ENCODE assay signal across 12 cellular contexts in genomic region chr1:153616885-153617428, GRCh38. TPM values are rescaled to one million over a fixed set of nuclear protein-coding genes. Genes with fewer than 3 reads are reported as not detected.
DNase-seq lines count a peak whose midpoint lies in the region; ATAC-seq and TF ChIP-seq lines count a peak whose summit lies in the region.
"Had no signal": no experiment of that assay in that cellular context is flagged by ENCODE, and none has a peak within 500 bp of the region (broad histone marks: within the 10 kb centered on the region; RNA-seq: fewer than 3 reads in every experiment).

No MANE protein-coding gene starts in this region.

- peak overlapping the region; percentile 76 for H2BK12ac ChIP-seq in trophoblast cell (ENCODE audit: low read length)

- H3K4me1 Mint-ChIP-seq in naive thymus-derived CD8-positive, alpha-beta T cell = peaks cover 0 to 6% (median 0%) of the 10 kb centered on the region in 4 donors
- H3K4me1 Mint-ChIP-seq in effector memory CD8-positive, alpha-beta T cell (ENCODE audit: low read depth in 2 of 2) = no peaks in the 10 kb centered on the region

- peaks cover 12% of the 10 kb centered on the region for H3K36me3 ChIP-seq in OCI-LY3 (replicated peaks; ENCODE audit: low read depth, low read length)
- H3K36me3 ChIP-seq in trophoblast cell (ENCODE audit: control insufficient read depth in 1 of 2, insufficient read depth in 2 of 2, low read length in 2 of 2) = peaks cover 10 to 13% of the 10 kb centered on the region in 2 experiments

- peaks cover 16% of the 10 kb centered on the region for H3K79me1 ChIP-seq in trophoblast cell (ENCODE audit: low read length)

- peak overlapping the region; percentile 61 for H2BK120ac ChIP-seq in trophoblast cell (ENCODE audit: insufficient read depth, low read length, poor library complexity)

- H3K14ac ChIP-seq in trophoblast cell (ENCODE audit: low read length) = peak overlapping the region; percentile 44

- no peak overlapping the region for H2BK5ac ChIP-seq in trophoblast cell (ENCODE audit: low read depth, low read length, poor library complexity)

- H4K12ac ChIP-seq in trophoblast cell (ENCODE audit: low read depth, low read length) = no peak overlapping the region

- H3K4me2 ChIP-seq in OCI-LY3 (ENCODE audit: low read length) (peak overlapping the region; percentile 59), trophoblast cell (ENCODE audit: low read length) (no peak overlapping the region)

- no peak overlapping the region for H3K4me3 Mint-ChIP-seq in naive thymus-derived CD8-positive, alpha-beta T cell
- no peak overlapping the region for H3K4me3 Mint-ChIP-seq in effector memory CD8-positive, alpha-beta T cell
- H3K4me3 Mint-ChIP-seq: CD4-positive, CD25-positive, alpha-beta regulatory T cell; immature natural killer cell had no signal

- peak overlapping the region; percentile 38 for H3K18ac ChIP-seq in trophoblast cell (ENCODE audit: low read length)

- peak; percentile 46 for ATAC-seq in foreskin keratinocyte
- ATAC-seq in naive thymus-derived CD8-positive, alpha-beta T cell = no peak
- ATAC-seq in GM19035 (IDR thresholded peaks at IDR 0.05; ENCODE audit: unreplicated experiment) = no peak
- ATAC-seq in effector memory CD8-positive, alpha-beta T cell (replicated peaks) = no peak
- no peak for ATAC-seq in GM18873 (IDR thresholded peaks at IDR 0.05; ENCODE audit: low FRiP score, unreplicated experiment)

- H4K20me1 ChIP-seq in OCI-LY3 (ENCODE audit: insufficient read depth, low read length) = no peaks in the 10 kb centered on the region

- peak overlapping the region; percentile 62 for H4K8ac ChIP-seq in trophoblast cell (ENCODE audit: low read depth, low read length)

- H3K27me3 ChIP-seq in OCI-LY3 (ENCODE audit: low read depth, low read length) (no peaks in the 10 kb centered on the region), foreskin keratinocyte (no peaks in the 10 kb centered on the region), trophoblast cell (ENCODE audit: insufficient read depth, low read length) (no peaks in the 10 kb centered on the region)

- peaks cover 32% of the 10 kb centered on the region for H3K4me1 ChIP-seq in OCI-LY3 (ENCODE audit: low read length)
- peaks cover 14% of the 10 kb centered on the region for H3K4me1 ChIP-seq in foreskin keratinocyte
- H3K4me1 ChIP-seq in trophoblast cell (ENCODE audit: control insufficient read depth in 1 of 2, insufficient read depth in 2 of 2, low read length in 2 of 2) = peaks cover 17 to 26% of the 10 kb centered on the region in 2 experiments

- H4K91ac ChIP-seq in trophoblast cell (ENCODE audit: low read depth, low read length) = peak overlapping the region; percentile 83

- no CpG with 5 or more reads among the region's 5 CpGs for WGBS in trophoblast cell (ENCODE audit: extremely low coverage, insufficient coverage, insufficient read length)

- H2AK5ac ChIP-seq in trophoblast cell (ENCODE audit: low read length) = peak overlapping the region; percentile 81

- H3K4me3 ChIP-seq in OCI-LY3 (ENCODE audit: low read length) (peak overlapping the region; percentile 0; the same call in 1 of the 2 replicates), trophoblast cell (ENCODE audit: low read depth, low read length) (no peak overlapping the region)

- peak overlapping the region; percentile 56; the same call in 1 of the 2 replicates for H3K9ac ChIP-seq in OCI-LY3 (ENCODE audit: low read length)
- no peak overlapping the region for H3K9ac ChIP-seq in trophoblast cell (ENCODE audit: low read length)

- peak; percentile 7 for DNase-seq in GM10248 (ENCODE audit: extremely low spot score)
- DNase-seq in foreskin keratinocyte = peak in 1 of 2 donors; percentile 61
- DNase-seq in trophoblast cell = no peak
- no peak for DNase-seq in naive thymus-derived CD8-positive, alpha-beta T cell
- no peak for DNase-seq in effector memory CD8-positive, alpha-beta T cell
- DNase-seq: activated CD8-positive, alpha-beta memory T cell treated with anti-CD3 and anti-CD28 coated beads, Interleukin-2, amount 50 U/mL, for 48 hours had no signal

- CTCF ChIA-PET in GM10248 (lab: Yijun Ruan, JAX) = interaction anchor here (0.8 to 9.1 kb wide), 17 partner anchors 9 to 106 kb away, joined by 3 to 136 read pairs (median 6); partner anchors contain the start of genes CHTOP, S100A1 and S100A13

- no peaks in the 10 kb centered on the region for H3K27me3 Mint-ChIP-seq in naive thymus-derived CD8-positive, alpha-beta T cell
- H3K27me3 Mint-ChIP-seq in effector memory CD8-positive, alpha-beta T cell = no peaks in the 10 kb centered on the region
- H3K27me3 Mint-ChIP-seq: CD4-positive, CD25-positive, alpha-beta regulatory T cell had no signal

- H3K9me3 ChIP-seq in OCI-LY3 (ENCODE audit: insufficient read depth, low read length) (no peaks in the 10 kb centered on the region), trophoblast cell (ENCODE audit: insufficient read depth, low read depth, low read length) (no peaks in the 10 kb centered on the region)

- TF ChIP-seq CTCF in GM10248 (IDR thresholded peaks at IDR 0.05; ENCODE audit: control extremely low read depth, extremely low read depth, low read depth, missing control alignments) (no peak), OCI-LY3 (IDR thresholded peaks at IDR 0.05; ENCODE audit: low read depth, low read length) (no peak), foreskin keratinocyte (conservative IDR thresholded peaks at IDR 0.05) (no peak)

- H3K79me2 ChIP-seq in OCI-LY3 (ENCODE audit: low read length) = no peaks in the 10 kb centered on the region
- H3K79me2 ChIP-seq in trophoblast cell (ENCODE audit: control insufficient read depth, insufficient read depth, low read length, poor library complexity) = no peaks in the 10 kb centered on the region

- no peaks in the 10 kb centered on the region for H3K9me3 Mint-ChIP-seq in naive thymus-derived CD8-positive, alpha-beta T cell
- H3K9me3 Mint-ChIP-seq in effector memory CD8-positive, alpha-beta T cell = no peaks in the 10 kb centered on the region
- H3K9me3 Mint-ChIP-seq: CD4-positive, CD25-positive, alpha-beta regulatory T cell; immature natural killer cell had no signal

- peak overlapping the region in 1 of 10 donors; percentile 46 for H3K27ac Mint-ChIP-seq in naive thymus-derived CD8-positive, alpha-beta T cell
- H3K27ac Mint-ChIP-seq in effector memory CD8-positive, alpha-beta T cell = peak overlapping the region in 1 of 2 donors; percentile 5
- H3K27ac Mint-ChIP-seq: immature natural killer cell had no signal

- H3K36me3 Mint-ChIP-seq in naive thymus-derived CD8-positive, alpha-beta T cell = no peaks in the 10 kb centered on the region
- peaks cover 3% of the 10 kb centered on the region for H3K36me3 Mint-ChIP-seq in effector memory CD8-positive, alpha-beta T cell (ENCODE audit: insufficient read depth)
- H3K36me3 Mint-ChIP-seq: CD4-positive, CD25-positive, alpha-beta regulatory T cell; immature natural killer cell had no signal

- POLR2A ChIA-PET in GM10248 (lab: Yijun Ruan, JAX) = no interaction called here
- POLR2A ChIA-PET in naive thymus-derived CD8-positive, alpha-beta T cell (lab: Charles Lee) = no interaction called here

- no peak overlapping the region for H3K23ac ChIP-seq in trophoblast cell (ENCODE audit: low read length)

- H3K27ac ChIP-seq in OCI-LY3 (ENCODE audit: low read length) = peak overlapping the region; percentile 65
- H3K27ac ChIP-seq in foreskin keratinocyte = peak overlapping the region; percentile 92
- no peak overlapping the region for H3K27ac ChIP-seq in trophoblast cell (ENCODE audit: low read depth, low read length)
- H3K27ac ChIP-seq: HL-60 had no signal

- peak overlapping the region; percentile 56; the same call in 1 of the 2 replicates for H2AFZ ChIP-seq in OCI-LY3 (ENCODE audit: low read depth, low read length)
- H2AFZ ChIP-seq in trophoblast cell (ENCODE audit: insufficient read depth, low read length, poor library complexity) = peak overlapping the region; percentile 19

- no peak overlapping the region for H3K4ac ChIP-seq in trophoblast cell (ENCODE audit: low read depth, low read length)

RNA-seq across cellular contexts. Expression of gene S100A14, which starts 0.8 kb away (rescaled TPM):
- total RNA-seq in foreskin keratinocyte = 1,158 and 1,223 TPM in 2 replicates
- polyA plus RNA-seq in foreskin keratinocyte = 2,222 and 2,480 TPM in 2 replicates
- 20.0 and 21.0 TPM in 2 replicates for polyA plus RNA-seq in trophoblast cell (2013)
- not detected for total RNA-seq in naive thymus-derived CD8-positive, alpha-beta T cell
- polyA plus RNA-seq in naive thymus-derived CD8-positive, alpha-beta T cell = not detected
- total RNA-seq: CD4-positive, CD25-positive, alpha-beta regulatory T cell had no signal
- polyA plus RNA-seq: CD4-positive, CD25-positive, alpha-beta regulatory T cell; immature natural killer cell had no signal

RNA-seq across cellular contexts. Expression of gene S100A16, which starts 4.0 kb away (rescaled TPM):
- total RNA-seq in foreskin keratinocyte = 1,000 and 1,238 TPM in 2 replicates
- 1,700 and 1,899 TPM in 2 replicates for polyA plus RNA-seq in foreskin keratinocyte
- 48.3 and 48.6 TPM in 2 replicates for polyA plus RNA-seq in trophoblast cell (2013)
- not detected for total RNA-seq in naive thymus-derived CD8-positive, alpha-beta T cell
- not detected for polyA plus RNA-seq in naive thymus-derived CD8-positive, alpha-beta T cell
- total RNA-seq: CD4-positive, CD25-positive, alpha-beta regulatory T cell had no signal
- polyA plus RNA-seq: CD4-positive, CD25-positive, alpha-beta regulatory T cell; immature natural killer cell had no signal

RNA-seq across cellular contexts. Expression of gene S100A13, which starts 10.3 kb away (rescaled TPM):
- total RNA-seq in foreskin keratinocyte = 162 and 167 TPM in 2 replicates
- polyA plus RNA-seq in foreskin keratinocyte = 253 and 268 TPM in 2 replicates
- 409 and 437 TPM in 2 replicates for polyA plus RNA-seq in trophoblast cell (2013)
- 1 to 10 TPM; 5.3 to 6.0 TPM for total RNA-seq in naive thymus-derived CD8-positive, alpha-beta T cell
- polyA plus RNA-seq in naive thymus-derived CD8-positive, alpha-beta T cell = 1 to 10 TPM in 2 of 3 donors, under 1 TPM in 1; 0.94 to 1.9 (median 1.1) TPM

RNA-seq across cellular contexts. Expression of gene S100A1, which starts 11.3 kb away (rescaled TPM):
- not detected in 2 replicates for total RNA-seq in foreskin keratinocyte
- polyA plus RNA-seq in foreskin keratinocyte = 0.22 TPM in 1 of 2 replicates, not detected in the other
- 0.93 and 1.2 TPM in 2 replicates for polyA plus RNA-seq in trophoblast cell (2013)
- not detected for total RNA-seq in naive thymus-derived CD8-positive, alpha-beta T cell
- not detected for polyA plus RNA-seq in naive thymus-derived CD8-positive, alpha-beta T cell
- total RNA-seq: CD4-positive, CD25-positive, alpha-beta regulatory T cell had no signal
- polyA plus RNA-seq: CD4-positive, CD25-positive, alpha-beta regulatory T cell; immature natural killer cell had no signal

RNA-seq across cellular contexts. Expression of gene CHTOP, which starts 16.9 kb away (rescaled TPM):
- total RNA-seq in foreskin keratinocyte = 53.9 and 62.0 TPM in 2 replicates
- polyA plus RNA-seq in foreskin keratinocyte = 70.7 and 82.0 TPM in 2 replicates
- polyA plus RNA-seq in trophoblast cell (2013) = 72.8 and 73.0 TPM in 2 replicates
- total RNA-seq in naive thymus-derived CD8-positive, alpha-beta T cell = 100 to 1,000 TPM; 152 to 155 TPM
- 10 to 100 TPM; 45.2 to 74.7 (median 48.8) TPM for polyA plus RNA-seq in naive thymus-derived CD8-positive, alpha-beta T cell

Comparison
In these comparisons a context has a peak if more than half of its experiments do, and no peak if none do; other contexts are left out.
1. RNA of gene S100A14, which starts 0.8 kb away (total RNA-seq): 1,158 to 1,223 TPM in foreskin keratinocyte; not detected in naive thymus-derived CD8-positive, alpha-beta T cell; every median in the first group is over 1,000 times any median in the second.
2. RNA of gene S100A16, which starts 4.0 kb away (total RNA-seq): 1,000 to 1,238 TPM in foreskin keratinocyte; not detected in naive thymus-derived CD8-positive, alpha-beta T cell; every median in the first group is over 1,000 times any median in the second.
3. RNA of gene S100A13, which starts 10.3 kb away (total RNA-seq): 162 to 167 TPM in foreskin keratinocyte; 5.3 to 6.0 TPM in naive thymus-derived CD8-positive, alpha-beta T cell; every median in the first group is over 10 times any median in the second.